8 cellular contexts compared by ENCODE assay signal in genomic region chr15:64093627-64094417, GRCh38. TPM values are rescaled to one million over a fixed set of nuclear protein-coding genes. Genes with fewer than 3 reads are reported as not detected.
DNase-seq lines count a peak whose midpoint lies in the region; ATAC-seq and TF ChIP-seq lines count a peak whose summit lies in the region.

Gene CIAO2A, minus strand, starts transcription at chr15:64093838. Its CDS starts 70 bp downstream, at chr15:64093768.

- H3K27me3 ChIP-seq in KMS-11 (ENCODE audit: insufficient read depth, low read depth) = no peaks in the 10 kb centered on the region
- no peaks in the 10 kb centered on the region for H3K27me3 ChIP-seq in Peyer's patch
- H3K27me3 ChIP-seq in esophagus muscularis mucosa = no peaks in the 10 kb centered on the region
- H3K27me3 ChIP-seq in muscle layer of duodenum (ENCODE audit: low read depth, low read length) = no peaks in the 10 kb centered on the region

- H3K4me3 ChIP-seq in KMS-11 (IDR thresholded peaks at IDR 0.05; ENCODE audit: insufficient read depth, low read depth, low read length) (no peak within 1 kb of the TSS), Peyer's patch (peak within 1 kb of the TSS; percentile 64 to 75 (median 69)), esophagus muscularis mucosa (peak within 1 kb of the TSS; percentile 70 to 79 (median 74)), muscle layer of duodenum (ENCODE audit: low read depth in 1 of 2, low read length in 2 of 2) (peak within 1 kb of the TSS; percentile 90 to 96)

- no peaks in the 10 kb centered on the region for H3K36me3 ChIP-seq in KMS-11 (ENCODE audit: insufficient read depth)
- H3K36me3 ChIP-seq in Peyer's patch = peaks cover 0 to 7% (median 0%) of the 10 kb centered on the region in 3 donors
- H3K36me3 ChIP-seq in esophagus muscularis mucosa = peaks cover 0 to under 1% (median 0%) of the 10 kb centered on the region in 4 donors
- H3K36me3 ChIP-seq in muscle layer of duodenum (ENCODE audit: control insufficient read depth in 1 of 2, insufficient read depth in 2 of 2, low read length in 2 of 2) = peaks cover 0 to 18% of the 10 kb centered on the region in 2 donors

- peak within 1 kb of the TSS; percentile 70 for H3K9ac ChIP-seq in KMS-11

- under 1% methylated on average over 38 of the region's 41 CpGs for WGBS in esophagus muscularis mucosa

- intact Hi-C loops in esophagus muscularis mucosa (cut with DNase I) = no loop called here

- H4K20me1 ChIP-seq in KMS-11 (ENCODE audit: insufficient read depth) = no peaks in the 10 kb centered on the region

- H3K9me3 ChIP-seq in Peyer's patch (no peaks in the 10 kb centered on the region), esophagus muscularis mucosa (no peaks in the 10 kb centered on the region), muscle layer of duodenum (ENCODE audit: control insufficient read depth in 1 of 2, low read length in 2 of 2) (no peaks in the 10 kb centered on the region)

- peak within 1 kb of the TSS; percentile 43 for H2AFZ ChIP-seq in KMS-11 (ENCODE audit: low read depth)

- TF ChIP-seq CTCF in KMS-11 (conservative IDR thresholded peaks at IDR 0.05; ENCODE audit: low read depth, low read length) (no peak), Peyer's patch (IDR thresholded peaks at IDR 0.05) (no peak), esophagus muscularis mucosa (IDR thresholded peaks at IDR 0.05) (no peak)

- H3K4me1 ChIP-seq in KMS-11 (ENCODE audit: low read depth, poor library complexity, severe bottlenecking) = peaks cover 45% of the 10 kb centered on the region
- peaks cover 0 to 42% (median 21%) of the 10 kb centered on the region in 4 donors for H3K4me1 ChIP-seq in Peyer's patch
- H3K4me1 ChIP-seq in esophagus muscularis mucosa = peaks cover 62 to 68% (median 65%) of the 10 kb centered on the region in 4 donors
- peaks cover 12 to 44% of the 10 kb centered on the region in 2 donors for H3K4me1 ChIP-seq in muscle layer of duodenum (ENCODE audit: control insufficient read depth in 1 of 2, insufficient read depth in 2 of 2, low read length in 2 of 2)

- peak within 1 kb of the TSS; percentile 89 for H3K4me2 ChIP-seq in KMS-11

- peak; percentile 60 for ATAC-seq in GM21737 (IDR thresholded peaks at IDR 0.05; ENCODE audit: unreplicated experiment)

- DNase-seq in DMS79 (lab: John Stamatoyannopoulos, UW) (peak; percentile 82), Peyer's patch (peak; percentile 94 to 98 (median 95)), esophagus muscularis mucosa (ENCODE audit: extremely low spot score) (peak; percentile 98)
- DNase-seq in activated T-cell treated with anti-CD3 and anti-CD28 coated beads, Interleukin-2, amount 50 U/mL, for 48 hours = peak; percentile 93 to 95
- DNase-seq in stimulated activated CD8-positive, alpha-beta memory T cell treated with anti-CD3 and anti-CD28 coated beads, Interleukin-7, amount 100 ng/mL, for 4 hours (ENCODE audit: low read depth in 2 of 2) = peak; percentile 85 to 91

- H3K27ac ChIP-seq in KMS-11 = peak within 1 kb of the TSS; percentile 74
- H3K27ac ChIP-seq in Peyer's patch = peak within 1 kb of the TSS; percentile 87 to 91 (median 88)
- peak within 1 kb of the TSS; percentile 86 to 94 (median 90) for H3K27ac ChIP-seq in esophagus muscularis mucosa (replicated peaks in 1 of 4)
- H3K27ac ChIP-seq in muscle layer of duodenum (ENCODE audit: low read length) = peak within 1 kb of the TSS; percentile 97

- TF ChIP-seq EP300 in esophagus muscularis mucosa (IDR thresholded peaks at IDR 0.05) = no peak

- TF ChIP-seq POLR2A in Peyer's patch (IDR thresholded peaks at IDR 0.05) (peak; percentile 79 to 88), esophagus muscularis mucosa (IDR thresholded peaks at IDR 0.05; ENCODE audit: low read depth) (peak; percentile 55)

- H3K79me2 ChIP-seq in KMS-11 (ENCODE audit: insufficient read depth, low read depth) = peaks cover 56% of the 10 kb centered on the region

RNA-seq across cellular contexts. Expression of gene CIAO2A, which starts in this region (rescaled TPM):
- total RNA-seq in Peyer's patch (100 to 1,000 TPM in 1 of 4 donors, 10 to 100 TPM in 3; 56.3 to 137 (median 78.0) TPM), esophagus muscularis mucosa (10 to 100 TPM; 15.3 to 24.4 (median 20.4) TPM)
